In the genomic region with DNA sequence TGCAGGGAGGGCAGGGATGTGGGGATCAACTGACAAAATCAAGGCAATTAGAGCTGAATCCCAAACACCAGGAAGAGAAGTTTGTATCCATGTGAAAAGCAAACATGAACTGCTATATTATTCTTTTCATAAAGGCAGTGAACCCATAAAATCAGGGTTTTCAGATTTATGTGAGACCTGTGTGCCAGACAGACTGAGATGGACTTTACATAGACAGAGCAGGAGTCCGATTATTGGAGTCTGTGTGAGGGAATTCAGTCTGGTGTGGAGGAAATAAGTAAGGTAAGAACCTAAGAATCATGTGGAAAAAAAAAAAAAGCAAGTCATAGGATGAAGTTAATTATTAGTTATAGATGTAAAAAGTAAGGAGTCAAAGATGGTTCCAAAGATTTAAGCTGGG, we compare ENCODE assay signal across 1 cellular context.
TF ChIP-seq lines count a peak whose summit lies in the region.

No MANE protein-coding gene starts in this region.

TF ChIP-seq in IMR-90, 13 proteins besides CTCF, POLR2A, EP300 and RAD21:
- TF ChIP-seq BHLHE40 (IDR thresholded peaks at IDR 0.05; ENCODE audit: low read depth, low read length) (no peak), RFX5 (IDR thresholded peaks at IDR 0.05; ENCODE audit: low read depth, low read length) (no peak), FOS (IDR thresholded peaks at IDR 0.05; ENCODE audit: low read depth, low read length) (no peak), NFE2L2 (IDR thresholded peaks at IDR 0.05; ENCODE audit: low read depth, low read length) (no peak), SMC3 (IDR thresholded peaks at IDR 0.05; ENCODE audit: low read depth, low read length) (no peak), MAFK (IDR thresholded peaks at IDR 0.05; ENCODE audit: low read depth, low read length) (no peak), CHD1 (IDR thresholded peaks at IDR 0.05; ENCODE audit: low read depth, low read length) (no peak), MXI1 (IDR thresholded peaks at IDR 0.05; ENCODE audit: borderline replicate concordance, low read depth, low read length) (no peak), MAZ (IDR thresholded peaks at IDR 0.05; ENCODE audit: borderline replicate concordance, low read depth, low read length) (no peak), CEBPB (IDR thresholded peaks at IDR 0.05; ENCODE audit: low read depth, low read length) (no peak), RCOR1 (IDR thresholded peaks at IDR 0.05; ENCODE audit: insufficient replicate concordance, low read length) (no peak)
- TF ChIP-seq, protein P1, sequence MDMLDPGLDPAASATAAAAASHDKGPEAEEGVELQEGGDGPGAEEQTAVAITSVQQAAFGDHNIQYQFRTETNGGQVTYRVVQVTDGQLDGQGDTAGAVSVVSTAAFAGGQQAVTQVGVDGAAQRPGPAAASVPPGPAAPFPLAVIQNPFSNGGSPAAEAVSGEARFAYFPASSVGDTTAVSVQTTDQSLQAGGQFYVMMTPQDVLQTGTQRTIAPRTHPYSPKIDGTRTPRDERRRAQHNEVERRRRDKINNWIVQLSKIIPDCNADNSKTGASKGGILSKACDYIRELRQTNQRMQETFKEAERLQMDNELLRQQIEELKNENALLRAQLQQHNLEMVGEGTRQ (IDR thresholded peaks at IDR 0.05; ENCODE audit: low read depth, low read length), result no peak
- TF ChIP-seq, protein P2, sequence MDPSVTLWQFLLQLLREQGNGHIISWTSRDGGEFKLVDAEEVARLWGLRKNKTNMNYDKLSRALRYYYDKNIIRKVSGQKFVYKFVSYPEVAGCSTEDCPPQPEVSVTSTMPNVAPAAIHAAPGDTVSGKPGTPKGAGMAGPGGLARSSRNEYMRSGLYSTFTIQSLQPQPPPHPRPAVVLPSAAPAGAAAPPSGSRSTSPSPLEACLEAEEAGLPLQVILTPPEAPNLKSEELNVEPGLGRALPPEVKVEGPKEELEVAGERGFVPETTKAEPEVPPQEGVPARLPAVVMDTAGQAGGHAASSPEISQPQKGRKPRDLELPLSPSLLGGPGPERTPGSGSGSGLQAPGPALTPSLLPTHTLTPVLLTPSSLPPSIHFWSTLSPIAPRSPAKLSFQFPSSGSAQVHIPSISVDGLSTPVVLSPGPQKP (IDR thresholded peaks at IDR 0.05; ENCODE audit: borderline replicate concordance, low read depth, low read length), result no peak
